ENCODE assay signal across 19 cellular contexts in genomic region chr9:110320651-110321050, GRCh38. TPM values are rescaled to one million over a fixed set of nuclear protein-coding genes. Genes with fewer than 3 reads are reported as not detected.
DNase-seq lines count a peak whose midpoint lies in the region; ATAC-seq and TF ChIP-seq lines count a peak whose summit lies in the region.
"Had no signal": no experiment of that assay in that cellular context is flagged by ENCODE, and none has a peak within 500 bp of the region (broad histone marks: within the 10 kb centered on the region; RNA-seq: fewer than 3 reads in every experiment).

No MANE protein-coding gene starts in this region.

- no peak for ATAC-seq in HG03139 (IDR thresholded peaks at IDR 0.05; ENCODE audit: unreplicated experiment)
- ATAC-seq: Panc1, SK-N-SH treated with all-trans-retinoic acid at 6 μM for 48 hours had no signal

- no peak overlapping the region for H3K4me3 ChIP-seq in fibroblast of the aortic adventitia (ENCODE audit: low read depth, low read length)
- H3K4me3 ChIP-seq: HAP-1 had no signal

- intact Hi-C loops in posterior vena cava (cut with DNase I): no loop called here

- TF ChIP-seq CTCF in fibroblast of the aortic adventitia (IDR thresholded peaks at IDR 0.05; ENCODE audit: insufficient read depth, low read length): no peak

- DNase-seq in GM03348 (ENCODE audit: low spot score): peak; percentile 19
- DNase-seq in RPMI7951 (ENCODE audit: low read depth): peak; percentile 24
- DNase-seq in fibroblast of the aortic adventitia (ENCODE audit: low read depth): peak; percentile 10
- DNase-seq in NCI-H2081 (lab: John Stamatoyannopoulos, UW): no peak
- no peak for DNase-seq in posterior vena cava (ENCODE audit: low spot score)
- DNase-seq in glomerular visceral epithelial cell (ENCODE audit: extremely low spot score): no peak
- DNase-seq: ACHN, AML-193, GF-D8, NCI-H1092 treated with DMSO at 0.1 percent for 48 hours, NCI-H1436 treated with DMSO at 0.1 percent for 48 hours, NCI-H510A treated with DMSO at 0.1 percent for 48 hours, NCI-H748 treated with DMSO at 0.1 percent for 48 hours had no signal

RNA-seq across cellular contexts. Expression of gene TXNDC8, which starts 17.0 kb away (rescaled TPM):
- not detected in 2 replicates for total RNA-seq in RPMI7951 (2014; rRNA removed; shearing (Covaris generic))
- total RNA-seq in fibroblast of the aortic adventitia (ENCODE audit: low replicate concordance) (not detected in 2 replicates), posterior vena cava (not detected)
- total RNA-seq: Daoy, HT1080 had no signal

Comparison
In these comparisons a context has a peak if more than half of its experiments do, and no peak if none do; other contexts are left out.
1. DNase-seq: peak in GM03348 (single experiment), RPMI7951 (single experiment) and fibroblast of the aortic adventitia (single experiment); none in NCI-H2081 (0 of 2), posterior vena cava (single experiment) and glomerular visceral epithelial cell (single experiment).